ENCODE assay signal across 19 cellular contexts in genomic region chr17:4358154-4358553, GRCh38. TPM values are rescaled to one million over a fixed set of nuclear protein-coding genes. Genes with fewer than 3 reads are reported as not detected.
A peak's percentile ranks its signal among the peaks of the same experiment; 100 is the strongest.
DNase-seq lines count a peak whose midpoint lies in the region; ATAC-seq, FAIRE-seq and TF ChIP-seq lines count a peak whose summit lies in the region.
"Had no signal": no experiment of that assay in that cellular context is flagged by ENCODE, and none has a peak within 500 bp of the region (broad histone marks: within the 10 kb centered on the region; RNA-seq: fewer than 3 reads in every experiment).

No MANE protein-coding gene starts in this region.

- H2AFZ ChIP-seq in Karpas-422 (ENCODE audit: low read length) (no peak overlapping the region), keratinocyte (ENCODE audit: control insufficient read depth, low read length) (no peak overlapping the region)
- H2AFZ ChIP-seq: hepatocyte had no signal

- no peak for TF ChIP-seq CTCF in keratinocyte (optimal IDR thresholded peaks at IDR 0.05 in 1 of 3, IDR thresholded peaks at IDR 0.05 in 1 of 3, conservative IDR thresholded peaks at IDR 0.05 in 1 of 3; ENCODE audit: extremely low read depth in 1 of 3, insufficient read depth in 2 of 3, low read length in 3 of 3)

- peaks cover 39 to 70% (median 49%) of the 10 kb centered on the region in 4 donors for H3K4me1 Mint-ChIP-seq in CD4-positive, CD25-positive, alpha-beta regulatory T cell
- peaks cover 16 to 27% of the 10 kb centered on the region in 2 donors for H3K4me1 Mint-ChIP-seq in natural killer cell treated with Interleukin-12 subunit alpha and Interleukin-12 subunit beta and Interleukin-15 and Interleukin-18, amount 100 ng/mL, for 72 hours (ENCODE audit: low read depth in 2 of 2)

- dilution Hi-C loops in keratinocyte (cut with MboI; ENCODE audit: extremely low pct_ligation_motif_present, low sequenced_read_pairs), result no loop called here

- no peaks in the 10 kb centered on the region for H3K27me3 Mint-ChIP-seq in CD4-positive, CD25-positive, alpha-beta regulatory T cell
- no peaks in the 10 kb centered on the region for H3K27me3 Mint-ChIP-seq in natural killer cell treated with Interleukin-12 subunit alpha and Interleukin-12 subunit beta and Interleukin-15 and Interleukin-18, amount 100 ng/mL, for 72 hours
- H3K27me3 Mint-ChIP-seq: stimulated activated naive CD8-positive, alpha-beta T cell treated with anti-CD3 and anti-CD28 coated beads, Interleukin-15, amount 100 ng/mL, for 72 hours had no signal

- H3K9ac ChIP-seq in Karpas-422 (ENCODE audit: low read length), result no peak overlapping the region
- no peak overlapping the region for H3K9ac ChIP-seq in keratinocyte (ENCODE audit: control insufficient read depth, extremely low read depth, insufficient read depth, low read length)

- peaks cover 7% of the 10 kb centered on the region for H3K9me1 ChIP-seq in keratinocyte (ENCODE audit: control insufficient read depth, extremely low read depth, insufficient read depth, low read length)

- peaks cover 0 to 1% (median 0%) of the 10 kb centered on the region in 7 donors for H3K9me3 Mint-ChIP-seq in CD4-positive, CD25-positive, alpha-beta regulatory T cell
- H3K9me3 Mint-ChIP-seq in natural killer cell treated with Interleukin-12 subunit alpha and Interleukin-12 subunit beta and Interleukin-15 and Interleukin-18, amount 100 ng/mL, for 72 hours, result no peaks in the 10 kb centered on the region
- H3K9me3 Mint-ChIP-seq: stimulated activated naive CD8-positive, alpha-beta T cell treated with anti-CD3 and anti-CD28 coated beads, Interleukin-15, amount 100 ng/mL, for 72 hours had no signal

- no peaks in the 10 kb centered on the region for H3K9me2 ChIP-seq in Karpas-422 (replicated peaks; ENCODE audit: insufficient read depth, low read length)

- H3K4me3 Mint-ChIP-seq in CD4-positive, CD25-positive, alpha-beta regulatory T cell, result peak overlapping the region in 3 of 4 donors; percentile 50 to 89 (median 54)
- H3K4me3 Mint-ChIP-seq in natural killer cell treated with Interleukin-12 subunit alpha and Interleukin-12 subunit beta and Interleukin-15 and Interleukin-18, amount 100 ng/mL, for 72 hours, result no peak overlapping the region
- H3K4me3 Mint-ChIP-seq: stimulated activated naive CD8-positive, alpha-beta T cell treated with anti-CD3 and anti-CD28 coated beads, Interleukin-15, amount 100 ng/mL, for 72 hours had no signal

- no peak overlapping the region for H3K27ac ChIP-seq in CD4-positive, CD25-positive, alpha-beta regulatory T cell (ENCODE audit: insufficient read depth, low read length, poor library complexity, severe bottlenecking)
- peak overlapping the region; percentile 15; the same call in 1 of the 2 replicates for H3K27ac ChIP-seq in Karpas-422 (ENCODE audit: low read length)
- H3K27ac ChIP-seq in keratinocyte (ENCODE audit: control insufficient read depth, insufficient read depth, low read length), result peak overlapping the region; percentile 33
- H3K27ac ChIP-seq: hepatocyte, SJCRH30 had no signal

- H3K27me3 ChIP-seq in CD4-positive, CD25-positive, alpha-beta regulatory T cell (ENCODE audit: control insufficient read depth, insufficient read depth, low read length), result no peaks in the 10 kb centered on the region
- H3K27me3 ChIP-seq in Karpas-422 (ENCODE audit: low read length), result no peaks in the 10 kb centered on the region
- H3K27me3 ChIP-seq in keratinocyte (ENCODE audit: control insufficient read depth, extremely low read depth, insufficient read depth, low read length), result no peaks in the 10 kb centered on the region
- H3K27me3 ChIP-seq: hepatocyte, SJCRH30 had no signal

- H3K36me3 ChIP-seq in CD4-positive, CD25-positive, alpha-beta regulatory T cell (ENCODE audit: control insufficient read depth, insufficient read depth, low read length), result peaks cover 8% of the 10 kb centered on the region
- H3K36me3 ChIP-seq in Karpas-422 (ENCODE audit: insufficient read depth, low read length), result peaks cover 13% of the 10 kb centered on the region; the same call in 1 of the 2 replicates
- peaks cover 1 to 7% of the 10 kb centered on the region in 2 experiments for H3K36me3 ChIP-seq in keratinocyte (ENCODE audit: control insufficient read depth in 2 of 2, extremely low read depth in 1 of 2, insufficient read depth in 2 of 2, low read length in 2 of 2)

- H3K27ac Mint-ChIP-seq in CD4-positive, CD25-positive, alpha-beta regulatory T cell, result no peak overlapping the region
- peak overlapping the region in 1 of 2 donors; percentile 57 for H3K27ac Mint-ChIP-seq in natural killer cell treated with Interleukin-12 subunit alpha and Interleukin-12 subunit beta and Interleukin-15 and Interleukin-18, amount 100 ng/mL, for 72 hours
- H3K27ac Mint-ChIP-seq: stimulated activated naive CD8-positive, alpha-beta T cell treated with anti-CD3 and anti-CD28 coated beads, Interleukin-15, amount 100 ng/mL, for 72 hours had no signal

- DNase-seq in CD4-positive, CD25-positive, alpha-beta regulatory T cell, result no peak
- DNase-seq in Karpas-422, result peak; percentile 39
- no peak for DNase-seq in keratinocyte (ENCODE audit: low read depth, low spot score)
- DNase-seq in natural killer cell treated with Interleukin-12 subunit alpha and Interleukin-12 subunit beta and Interleukin-15 and Interleukin-18, amount 100 ng/mL, for 72 hours (ENCODE audit: low spot score), result no peak
- DNase-seq in NCI-H345 treated with DMSO at 0.1 percent for 48 hours (lab: John Stamatoyannopoulos, UW; ENCODE audit: unreplicated experiment), result no peak
- DNase-seq in AG08396 (ENCODE audit: low spot score), result no peak
- DNase-seq: ACHN; activated CD8-positive, alpha-beta memory T cell treated with anti-CD3 and anti-CD28 coated beads for 24 hours; HCEC 1CT; NCI-H1694; NCI-H510A treated with DMSO at 0.1 percent for 48 hours; retina; SJCRH30; stimulated activated naive CD8-positive, alpha-beta T cell treated with anti-CD3 and anti-CD28 coated beads, Interleukin-15, amount 100 ng/mL, for 72 hours had no signal

- H4K20me1 ChIP-seq in Karpas-422 (ENCODE audit: insufficient read depth, low read depth, low read length), result peaks cover 9% of the 10 kb centered on the region; the same call in 1 of the 2 replicates
- H4K20me1 ChIP-seq in keratinocyte (ENCODE audit: control insufficient read depth, extremely low read depth, insufficient read depth, low read length), result peaks cover 38% of the 10 kb centered on the region

- FAIRE-seq in keratinocyte (lab: Jason Lieb, UNC), result no peak
- FAIRE-seq: HTR-8/SVneo had no signal

- H3K4me3 ChIP-seq in CD4-positive, CD25-positive, alpha-beta regulatory T cell (ENCODE audit: low read depth, low read length), result no peak overlapping the region
- H3K4me3 ChIP-seq in Karpas-422 (ENCODE audit: low read length) (no peak overlapping the region), keratinocyte (ENCODE audit: control insufficient read depth in 2 of 3, extremely low read depth in 1 of 3, insufficient read depth in 2 of 3, low read depth in 1 of 3, low read length in 3 of 3) (peak overlapping the region in 1 of 3 experiments; percentile 37)
- H3K4me3 ChIP-seq: hepatocyte, SJCRH30 had no signal

- H3K4me1 ChIP-seq in CD4-positive, CD25-positive, alpha-beta regulatory T cell (ENCODE audit: control insufficient read depth, insufficient read depth, low read length, poor library complexity, severe bottlenecking), result peaks cover 33% of the 10 kb centered on the region
- peaks cover 71% of the 10 kb centered on the region for H3K4me1 ChIP-seq in Karpas-422 (ENCODE audit: low read length)
- H3K4me1 ChIP-seq in keratinocyte (ENCODE audit: control insufficient read depth, extremely low read depth, insufficient read depth, low read length), result peaks cover 43% of the 10 kb centered on the region
- H3K4me1 ChIP-seq: SJCRH30 had no signal

- H3K36me3 Mint-ChIP-seq in CD4-positive, CD25-positive, alpha-beta regulatory T cell, result peaks cover 5% of the 10 kb centered on the region
- H3K36me3 Mint-ChIP-seq in natural killer cell treated with Interleukin-12 subunit alpha and Interleukin-12 subunit beta and Interleukin-15 and Interleukin-18, amount 100 ng/mL, for 72 hours, result no peaks in the 10 kb centered on the region

- no peaks in the 10 kb centered on the region for H3K9me3 ChIP-seq in CD4-positive, CD25-positive, alpha-beta regulatory T cell (ENCODE audit: control insufficient read depth in 2 of 2, low read length in 2 of 2)
- no peaks in the 10 kb centered on the region for H3K9me3 ChIP-seq in Karpas-422 (ENCODE audit: low read length)
- H3K9me3 ChIP-seq in keratinocyte (ENCODE audit: control insufficient read depth, low read depth, low read length), result no peaks in the 10 kb centered on the region
- H3K9me3 ChIP-seq: SJCRH30 had no signal

- ATAC-seq in CD4-positive, CD25-positive, alpha-beta regulatory T cell (ENCODE audit: low read depth in 2 of 2), result no peak
- ATAC-seq in GM19397 (IDR thresholded peaks at IDR 0.05; ENCODE audit: unreplicated experiment) (peak; percentile 50), HG03097 (IDR thresholded peaks at IDR 0.05; ENCODE audit: low FRiP score, unreplicated experiment) (no peak)
- ATAC-seq in natural killer cell treated with Interleukin-12 subunit alpha and Interleukin-12 subunit beta and Interleukin-15 and Interleukin-18, amount 100 ng/mL, for 72 hours, result no peak
- ATAC-seq: activated CD4-positive, CD25-positive, alpha-beta regulatory T cell treated with anti-CD3 and anti-CD28 coated beads, Interleukin-2, amount 50 U/mL, for 24 hours; stimulated activated naive CD8-positive, alpha-beta T cell treated with anti-CD3 and anti-CD28 coated beads, Interleukin-15, amount 100 ng/mL, for 72 hours had no signal

- H3K79me2 ChIP-seq in Karpas-422 (ENCODE audit: low read length), result peaks cover 99% of the 10 kb centered on the region
- peaks cover 100% of the 10 kb centered on the region for H3K79me2 ChIP-seq in keratinocyte (ENCODE audit: control insufficient read depth, insufficient read depth, low read length)

- H3K4me2 ChIP-seq in Karpas-422 (ENCODE audit: low read depth, low read length, poor library complexity, severe bottlenecking), result peak overlapping the region; percentile 5
- peak overlapping the region; percentile 60 for H3K4me2 ChIP-seq in keratinocyte (ENCODE audit: control insufficient read depth, extremely low read depth, insufficient read depth, low read depth, low read length)
- H3K4me2 ChIP-seq: hepatocyte had no signal

RNA-seq across cellular contexts. Expression of gene UBE2G1, which starts 8.3 kb away (rescaled TPM):
- 67.9 TPM for total RNA-seq in CD4-positive, CD25-positive, alpha-beta regulatory T cell
- polyA plus RNA-seq in CD4-positive, CD25-positive, alpha-beta regulatory T cell, result 10 to 100 TPM; 55.0 to 66.7 (median 58.7) TPM
- 45.2 and 60.8 TPM in 2 replicates for total RNA-seq in Karpas-422 (2014; rRNA removed; shearing (Covaris generic); ENCODE audit: low replicate concordance)
- 52.1 to 86.2 TPM (median 60.1 TPM) in 3 replicates for polyA plus RNA-seq in keratinocyte
- 36.2 TPM for polyA plus RNA-seq in keratinocyte (2011; ENCODE audit: low read depth)
- 53.0 and 109 TPM in 2 replicates for polyA plus RNA-seq in keratinocyte (2011; cell fraction: cytosol; rRNA removed)
- 56.5 and 67.3 TPM in 2 replicates for polyA plus RNA-seq in keratinocyte (2011; cell fraction: nucleus; rRNA removed)
- 63.6 and 74.0 TPM in 2 replicates for polyA plus RNA-seq in keratinocyte (2012; ENCODE audit: low replicate concordance)
- 19.1 to 49.6 TPM (median 30.4 TPM) in 3 replicates for polyA minus RNA-seq in keratinocyte
- polyA minus RNA-seq in keratinocyte (2011; cell fraction: cytosol; rRNA and poly(A)+ RNA removed), result 77.9 TPM
- polyA minus RNA-seq in keratinocyte (2011; cell fraction: nucleus; rRNA and poly(A)+ RNA removed), result 51.2 and 60.7 TPM in 2 replicates
- 10 to 100 TPM; 55.3 to 82.5 TPM for total RNA-seq in natural killer cell treated with Interleukin-12 subunit alpha and Interleukin-12 subunit beta and Interleukin-15 and Interleukin-18, amount 100 ng/mL, for 72 hours
